17 cellular contexts compared by ENCODE assay signal in genomic region chr18:686339-687111, GRCh38. TPM values are rescaled to one million over a fixed set of nuclear protein-coding genes. Genes with fewer than 3 reads are reported as not detected.
DNase-seq lines count a peak whose midpoint lies in the region; ATAC-seq and TF ChIP-seq lines count a peak whose summit lies in the region.
"Had no signal": no experiment of that assay in that cellular context is flagged by ENCODE, and none has a peak within 500 bp of the region (broad histone marks: within the 10 kb centered on the region; RNA-seq: fewer than 3 reads in every experiment).

No MANE protein-coding gene starts in this region.

- H3K4me3 Mint-ChIP-seq in activated naive CD4-positive, alpha-beta T cell treated with anti-CD3 and anti-CD28 coated beads, Interleukin-2, amount 10 ng/mL, durations not matched to agents 7 days and 5 days = no peak overlapping the region
- H3K4me3 Mint-ChIP-seq: activated T-helper 1 cell treated with anti-CD3 and anti-CD28 coated beads, Interleukin-12 subunit alpha, Interleukin-12 subunit beta, Interleukin-2, Interleukin-4 antibody, amounts not matched to agents 30 ng/mL and 10 ng/mL and 1 ng/mL, durations not matched to agents 14 hours and 24 hours and 36 hours had no signal

- H3K4me2 ChIP-seq in SK-N-SH = no peak overlapping the region
- H3K4me2 ChIP-seq: smooth muscle cell had no signal

- CTCF ChIA-PET in SK-N-SH (lab: Yijun Ruan, JAX) = interaction anchor here (1.5 kb wide), 1 partner anchor 62 kb away, joined by 4 read pairs; no protein-coding TSS in a partner anchor
- CTCF ChIA-PET in activated naive CD4-positive, alpha-beta T cell treated with anti-CD3 and anti-CD28 coated beads, Interleukin-2, amount 10 ng/mL, durations not matched to agents 7 days and 5 days (lab: Charles Lee) = interaction anchor here (0.8 to 2.2 kb wide), 2 partner anchors 14 to 144 kb away, joined by 4 to 5 read pairs; no protein-coding TSS in a partner anchor

- no peak overlapping the region for H2AFZ ChIP-seq in SK-N-SH (ENCODE audit: low read depth)

- no peak overlapping the region for H3K27ac ChIP-seq in SK-N-SH (ENCODE audit: low read depth in 2 of 2, low read length in 1 of 2)
- H3K27ac ChIP-seq: body of pancreas, heart left ventricle, left ventricle myocardium inferior, thyroid gland had no signal

- no peaks in the 10 kb centered on the region for H4K20me1 ChIP-seq in SK-N-SH (ENCODE audit: insufficient read depth)

- no peaks in the 10 kb centered on the region for H3K9me3 ChIP-seq in SK-N-SH
- H3K9me3 ChIP-seq: body of pancreas, heart left ventricle, left ventricle myocardium inferior, thyroid gland had no signal

- TF ChIP-seq CTCF in SK-N-SH (IDR thresholded peaks at IDR 0.05) (no peak), NB4 (IDR thresholded peaks at IDR 0.05; ENCODE audit: low read depth, low read length) (no peak)

- POLR2A ChIA-PET in SK-N-SH (lab: Yijun Ruan, JAX) = no interaction called here

- H3K4me1 ChIP-seq in SK-N-SH (ENCODE audit: control insufficient read depth in 1 of 2, insufficient read depth in 2 of 2, low read depth in 1 of 2, low read length in 1 of 2) = no peaks in the 10 kb centered on the region; a peak in 1 of 4 replicates
- H3K4me1 ChIP-seq: heart left ventricle, left ventricle myocardium inferior, thyroid gland had no signal

- TF ChIP-seq RAD21 in SK-N-SH (IDR thresholded peaks at IDR 0.05; ENCODE audit: low read length) = no peak

- TF ChIP-seq POLR2A in NB4 (IDR thresholded peaks at IDR 0.05; ENCODE audit: extremely low read depth, insufficient read length) = no peak

- no peaks in the 10 kb centered on the region for H3K27me3 Mint-ChIP-seq in activated naive CD4-positive, alpha-beta T cell treated with anti-CD3 and anti-CD28 coated beads, Interleukin-2, amount 10 ng/mL, durations not matched to agents 7 days and 5 days

- peaks cover 40% of the 10 kb centered on the region for H3K36me3 Mint-ChIP-seq in activated naive CD4-positive, alpha-beta T cell treated with anti-CD3 and anti-CD28 coated beads, Interleukin-2, amount 10 ng/mL, durations not matched to agents 7 days and 5 days

- 88% methylated on average over 9 of the region's 11 CpGs for WGBS in SK-N-SH (ENCODE audit: low lambda C conversion rate)

- H3K4me3 ChIP-seq in SK-N-SH (ENCODE audit: low read depth in 2 of 2, low read length in 1 of 2) (no peak overlapping the region), NB4 (ENCODE audit: low read depth, low read length) (no peak overlapping the region)
- H3K4me3 ChIP-seq: body of pancreas, heart left ventricle, left ventricle myocardium inferior, smooth muscle cell, thyroid gland had no signal

- H3K9me2 ChIP-seq in SK-N-SH = no peaks in the 10 kb centered on the region

- H3K9me3 Mint-ChIP-seq in activated naive CD4-positive, alpha-beta T cell treated with anti-CD3 and anti-CD28 coated beads, Interleukin-2, amount 10 ng/mL, durations not matched to agents 7 days and 5 days = no peaks in the 10 kb centered on the region
- H3K9me3 Mint-ChIP-seq: activated T-helper 1 cell treated with anti-CD3 and anti-CD28 coated beads, Interleukin-12 subunit alpha, Interleukin-12 subunit beta, Interleukin-2, Interleukin-4 antibody, amounts not matched to agents 30 ng/mL and 10 ng/mL and 1 ng/mL, durations not matched to agents 14 hours and 24 hours and 36 hours had no signal

- peaks cover 0 to 12% of the 10 kb centered on the region in 2 experiments for H3K36me3 ChIP-seq in SK-N-SH (replicated peaks in 1 of 2; ENCODE audit: control insufficient read depth in 1 of 2, insufficient read depth in 2 of 2, low read length in 1 of 2)

- no peak overlapping the region for H3K27ac Mint-ChIP-seq in activated naive CD4-positive, alpha-beta T cell treated with anti-CD3 and anti-CD28 coated beads, Interleukin-2, amount 10 ng/mL, durations not matched to agents 7 days and 5 days
- H3K27ac Mint-ChIP-seq: activated T-helper 1 cell treated with anti-CD3 and anti-CD28 coated beads, Interleukin-12 subunit alpha, Interleukin-12 subunit beta, Interleukin-2, Interleukin-4 antibody, amounts not matched to agents 30 ng/mL and 10 ng/mL and 1 ng/mL, durations not matched to agents 14 hours and 24 hours and 36 hours had no signal

- no peak for TF ChIP-seq EP300 in SK-N-SH (IDR thresholded peaks at IDR 0.05; ENCODE audit: borderline replicate concordance in 1 of 2, low read depth in 1 of 2, low read length in 1 of 2)

- no peak overlapping the region for H3K9ac ChIP-seq in SK-N-SH

- no peaks in the 10 kb centered on the region for H3K27me3 ChIP-seq in SK-N-SH (ENCODE audit: insufficient read depth)
- H3K27me3 ChIP-seq: body of pancreas, heart left ventricle, thyroid gland had no signal

- peak; percentile 18; the same call in 1 of the 3 replicates for ATAC-seq in SK-N-SH treated with all-trans-retinoic acid at 6 μM for 48 hours
- ATAC-seq: body of pancreas had no signal

- no peaks in the 10 kb centered on the region for H3F3A ChIP-seq in SK-N-SH (replicated peaks; ENCODE audit: insufficient read depth)

- DNase-seq in SK-N-SH (no peak), NB4 (ENCODE audit: low read depth) (peak; percentile 31), ecto neural progenitor cell (ENCODE audit: low spot score) (peak; percentile 62), retina (peak; percentile 58), amniotic stem cell (lab: John Stamatoyannopoulos, UW) (no peak), NCI-H748 treated with DMSO at 0.1 percent for 48 hours (lab: John Stamatoyannopoulos, UW) (no peak)
- no peak for DNase-seq in activated naive CD4-positive, alpha-beta T cell treated with anti-CD3 and anti-CD28 coated beads, Interleukin-2, amount 10 ng/mL, durations not matched to agents 7 days and 5 days
- DNase-seq: activated CD4-positive, CD25-positive, alpha-beta regulatory T cell treated with anti-CD3 and anti-CD28 coated beads, Interleukin-2, amount 50 U/mL, for 72 hours; body of pancreas; HCEC 1CT; heart left ventricle; left ventricle myocardium inferior; NCI-H187; thyroid gland had no signal

- H3K79me2 ChIP-seq in SK-N-SH (ENCODE audit: insufficient read depth) = no peaks in the 10 kb centered on the region

- H3K4me1 Mint-ChIP-seq in activated naive CD4-positive, alpha-beta T cell treated with anti-CD3 and anti-CD28 coated beads, Interleukin-2, amount 10 ng/mL, durations not matched to agents 7 days and 5 days = peaks cover 20% of the 10 kb centered on the region

TF ChIP-seq in SK-N-SH treated with all-trans-retinoic acid at 6 μM for 48 hours, 23 proteins besides CTCF, POLR2A, EP300 and RAD21 (continues in another document):
- TF ChIP-seq BACH2 (CRISPR knock-in tag; IDR thresholded peaks at IDR 0.05; ENCODE audit: borderline replicate concordance) (no peak), ARNTL (CRISPR knock-in tag; IDR thresholded peaks at IDR 0.05; ENCODE audit: borderline replicate concordance, low read depth) (no peak), PPARA (CRISPR knock-in tag; IDR thresholded peaks at IDR 0.05; ENCODE audit: borderline replicate concordance) (no peak), RARB (CRISPR knock-in tag; IDR thresholded peaks at IDR 0.05) (no peak), ZNF565 (CRISPR knock-in tag; conservative IDR thresholded peaks at IDR 0.05; ENCODE audit: low read depth) (no peak), TCF4 (CRISPR knock-in tag; IDR thresholded peaks at IDR 0.05; ENCODE audit: borderline replicate concordance) (no peak), ZC3H10 (CRISPR knock-in tag; IDR thresholded peaks at IDR 0.05) (no peak), TOX (CRISPR knock-in tag; IDR thresholded peaks at IDR 0.05; ENCODE audit: borderline replicate concordance) (no peak), CREB5 (CRISPR knock-in tag; IDR thresholded peaks at IDR 0.05; ENCODE audit: low read depth) (no peak)

TF ChIP-seq in SK-N-SH, 30 proteins besides CTCF, POLR2A, EP300 and RAD21:
- TF ChIP-seq USF2 (IDR thresholded peaks at IDR 0.05; ENCODE audit: borderline replicate concordance, low read depth, low read length) (no peak), POLR2AphosphoS5 (IDR thresholded peaks at IDR 0.05; ENCODE audit: low read depth, low read length) (no peak)

RNA-seq across cellular contexts. Expression of gene ENOSF1, which starts 25.9 kb away (rescaled TPM):
- polyA plus RNA-seq in SK-N-SH (2012; rRNA removed) = 23.3 and 25.9 TPM in 2 replicates
- polyA plus RNA-seq in SK-N-SH (2012; cell fraction: cytosol; rRNA removed) = 11.0 and 12.9 TPM in 2 replicates
- 126 and 148 TPM in 2 replicates for polyA plus RNA-seq in SK-N-SH (2012; cell fraction: nucleus; rRNA removed)

RNA-seq across cellular contexts. Expression of gene TYMS, which starts 29.1 kb away (rescaled TPM):
- polyA plus RNA-seq in SK-N-SH (2012; rRNA removed) = 92.1 and 101 TPM in 2 replicates
- polyA plus RNA-seq in SK-N-SH (2012; cell fraction: cytosol; rRNA removed) = 106 and 113 TPM in 2 replicates
- 41.9 and 43.5 TPM in 2 replicates for polyA plus RNA-seq in SK-N-SH (2012; cell fraction: nucleus; rRNA removed)

Comparison
In these comparisons a context has a peak if more than half of its experiments do, and no peak if none do; other contexts are left out.
1. DNase-seq: peak in NB4 (single experiment), ecto neural progenitor cell (single experiment) and retina (single experiment); none in SK-N-SH (single experiment), amniotic stem cell (single experiment), NCI-H748 treated with DMSO at 0.1 percent for 48 hours (single experiment) and activated naive CD4-positive, alpha-beta T cell treated with anti-CD3 and anti-CD28 coated beads, Interleukin-2, amount 10 ng/mL, durations not matched to agents 7 days and 5 days (single experiment).